Comparison of ENCODE assay signal across 1 cellular context in the genomic region with DNA sequence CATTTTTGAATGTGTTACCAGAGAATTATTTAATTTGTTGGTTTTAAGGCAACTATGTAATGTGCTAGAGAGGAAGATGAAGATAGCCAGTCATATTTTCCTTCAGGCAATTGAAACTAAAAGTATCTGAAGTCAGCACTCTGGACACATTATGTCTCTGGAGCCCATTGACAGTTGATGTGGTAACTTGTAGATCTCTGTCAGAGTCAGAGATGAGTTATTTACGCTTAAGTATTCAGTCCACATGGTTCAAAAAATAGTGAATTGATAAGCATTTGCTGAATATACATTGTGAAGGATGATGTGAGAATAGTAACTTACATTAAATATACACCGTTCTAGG.
TF ChIP-seq lines count a peak whose summit lies in the region.

No MANE protein-coding gene starts in this region.

TF ChIP-seq in GM12878, 131 proteins besides CTCF, POLR2A, EP300 and RAD21:
- TF ChIP-seq, protein P1, sequence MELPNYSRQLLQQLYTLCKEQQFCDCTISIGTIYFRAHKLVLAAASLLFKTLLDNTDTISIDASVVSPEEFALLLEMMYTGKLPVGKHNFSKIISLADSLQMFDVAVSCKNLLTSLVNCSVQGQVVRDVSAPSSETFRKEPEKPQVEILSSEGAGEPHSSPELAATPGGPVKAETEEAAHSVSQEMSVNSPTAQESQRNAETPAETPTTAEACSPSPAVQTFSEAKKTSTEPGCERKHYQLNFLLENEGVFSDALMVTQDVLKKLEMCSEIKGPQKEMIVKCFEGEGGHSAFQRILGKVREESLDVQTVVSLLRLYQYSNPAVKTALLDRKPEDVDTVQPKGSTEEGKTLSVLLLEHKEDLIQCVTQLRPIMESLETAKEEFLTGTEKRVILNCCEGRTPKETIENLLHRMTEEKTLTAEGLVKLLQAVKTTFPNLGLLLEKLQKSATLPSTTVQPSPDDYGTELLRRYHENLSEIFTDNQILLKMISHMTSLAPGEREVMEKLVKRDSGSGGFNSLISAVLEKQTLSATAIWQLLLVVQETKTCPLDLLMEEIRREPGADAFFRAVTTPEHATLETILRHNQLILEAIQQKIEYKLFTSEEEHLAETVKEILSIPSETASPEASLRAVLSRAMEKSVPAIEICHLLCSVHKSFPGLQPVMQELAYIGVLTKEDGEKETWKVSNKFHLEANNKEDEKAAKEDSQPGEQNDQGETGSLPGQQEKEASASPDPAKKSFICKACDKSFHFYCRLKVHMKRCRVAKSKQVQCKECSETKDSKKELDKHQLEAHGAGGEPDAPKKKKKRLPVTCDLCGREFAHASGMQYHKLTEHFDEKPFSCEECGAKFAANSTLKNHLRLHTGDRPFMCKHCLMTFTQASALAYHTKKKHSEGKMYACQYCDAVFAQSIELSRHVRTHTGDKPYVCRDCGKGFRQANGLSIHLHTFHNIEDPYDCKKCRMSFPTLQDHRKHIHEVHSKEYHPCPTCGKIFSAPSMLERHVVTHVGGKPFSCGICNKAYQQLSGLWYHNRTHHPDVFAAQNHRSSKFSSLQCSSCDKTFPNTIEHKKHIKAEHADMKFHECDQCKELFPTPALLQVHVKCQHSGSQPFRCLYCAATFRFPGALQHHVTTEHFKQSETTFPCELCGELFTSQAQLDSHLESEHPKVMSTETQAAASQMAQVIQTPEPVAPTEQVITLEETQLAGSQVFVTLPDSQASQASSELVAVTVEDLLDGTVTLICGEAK (IDR thresholded peaks at IDR 0.05; ENCODE audit: borderline replicate concordance), result no peak
- TF ChIP-seq, protein P2, sequence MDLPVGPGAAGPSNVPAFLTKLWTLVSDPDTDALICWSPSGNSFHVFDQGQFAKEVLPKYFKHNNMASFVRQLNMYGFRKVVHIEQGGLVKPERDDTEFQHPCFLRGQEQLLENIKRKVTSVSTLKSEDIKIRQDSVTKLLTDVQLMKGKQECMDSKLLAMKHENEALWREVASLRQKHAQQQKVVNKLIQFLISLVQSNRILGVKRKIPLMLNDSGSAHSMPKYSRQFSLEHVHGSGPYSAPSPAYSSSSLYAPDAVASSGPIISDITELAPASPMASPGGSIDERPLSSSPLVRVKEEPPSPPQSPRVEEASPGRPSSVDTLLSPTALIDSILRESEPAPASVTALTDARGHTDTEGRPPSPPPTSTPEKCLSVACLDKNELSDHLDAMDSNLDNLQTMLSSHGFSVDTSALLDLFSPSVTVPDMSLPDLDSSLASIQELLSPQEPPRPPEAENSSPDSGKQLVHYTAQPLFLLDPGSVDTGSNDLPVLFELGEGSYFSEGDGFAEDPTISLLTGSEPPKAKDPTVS (IDR thresholded peaks at IDR 0.05; ENCODE audit: low read depth, low read length), result no peak
